Comparison of ENCODE assay signal across 1 cellular context in genomic region chr4:78691971-78692814, GRCh38.
TF ChIP-seq lines count a peak whose summit lies in the region.

No MANE protein-coding gene starts in this region.

TF ChIP-seq in HepG2, 621 proteins besides CTCF, POLR2A, EP300 and RAD21 (continued from another document):
- TF ChIP-seq ZNF230 (CRISPR knock-in tag; IDR thresholded peaks at IDR 0.05) (no peak), FOXO4 (CRISPR knock-in tag; conservative IDR thresholded peaks at IDR 0.05) (no peak), KAT2B (IDR thresholded peaks at IDR 0.05; ENCODE audit: borderline replicate concordance, low read depth, low read length) (no peak), EED (CRISPR knock-in tag; IDR thresholded peaks at IDR 0.05) (no peak), DDIT3 (CRISPR knock-in tag; IDR thresholded peaks at IDR 0.05) (no peak)
